Comparison of ENCODE assay signal across 29 cellular contexts in the genomic region with DNA sequence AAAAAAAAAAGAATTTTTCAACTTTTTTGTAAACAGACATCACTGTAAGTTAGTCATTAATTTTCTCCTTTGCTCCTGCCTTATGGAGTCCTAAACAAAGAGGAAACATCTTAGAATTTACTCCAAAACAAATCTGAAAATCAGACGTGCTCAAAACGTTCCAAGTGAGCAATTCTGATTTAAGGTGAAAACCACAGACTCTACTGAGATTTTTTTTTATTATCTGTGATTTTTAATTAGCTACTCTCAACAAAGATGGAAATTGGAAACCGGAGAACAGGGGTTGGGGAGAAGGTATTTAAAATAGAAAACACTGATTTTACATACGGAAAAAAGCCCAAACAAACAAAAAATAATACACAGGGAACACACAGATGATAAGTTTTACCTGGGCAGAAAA. TPM values are rescaled to one million over a fixed set of nuclear protein-coding genes. Genes with fewer than 3 reads are reported as not detected.
"Had no signal": no experiment of that assay in that cellular context is flagged by ENCODE, and none has a peak within 500 bp of the region (broad histone marks: within the 10 kb centered on the region; RNA-seq: fewer than 3 reads in every experiment).

No MANE protein-coding gene starts in this region.

- FAIRE-seq: colon, endometrium, endothelial cell of umbilical vein, frontal cortex had no signal

- H3K27ac ChIP-seq: colonic mucosa, coronary artery, dorsolateral prefrontal cortex, epithelial cell of prostate, esophagus muscularis mucosa, esophagus squamous epithelium, foreskin keratinocyte, gastrocnemius medialis, gastroesophageal sphincter, heart left ventricle, heart right ventricle had no signal

- H3K27me3 Mint-ChIP-seq: dendritic cell treated with granulocyte-macrophage colony-stimulating factor and Interleukin-4, amounts not matched to agents 40 ng/mL and 50 ng/mL, for 4 days; effector memory CD8-positive, alpha-beta T cell had no signal

- H3K4me1 Mint-ChIP-seq: endodermal cell had no signal

- H3K27me3 ChIP-seq: colonic mucosa, dorsolateral prefrontal cortex, esophagus muscularis mucosa, esophagus squamous epithelium, foreskin keratinocyte, gastrocnemius medialis, gastroesophageal sphincter, heart left ventricle, heart right ventricle had no signal

- H3K4me1 ChIP-seq: colonic mucosa, esophagus muscularis mucosa, esophagus squamous epithelium, foreskin keratinocyte, gastrocnemius medialis, heart left ventricle, heart right ventricle had no signal

- DNase-seq: colonic mucosa; cortex of kidney; dermis blood vessel endothelial cell; dorsolateral prefrontal cortex; effector CD4-positive, alpha-beta T cell; effector CD8-positive, alpha-beta T cell; effector memory CD4-positive, alpha-beta T cell; effector memory CD8-positive, alpha-beta T cell; endodermal cell; erythroblast; esophagus squamous epithelium; foreskin fibroblast; foreskin keratinocyte; foreskin melanocyte; gastrocnemius medialis; glutamatergic neuron; head of caudate nucleus; heart left ventricle; heart right ventricle had no signal

- H3K9me3 ChIP-seq: colonic mucosa, esophagus muscularis mucosa, esophagus squamous epithelium, gastrocnemius medialis, gastroesophageal sphincter, heart left ventricle, heart right ventricle had no signal

- H3K4me3 Mint-ChIP-seq: dendritic cell treated with granulocyte-macrophage colony-stimulating factor and Interleukin-4, amounts not matched to agents 40 ng/mL and 50 ng/mL, for 4 days; effector memory CD8-positive, alpha-beta T cell; endodermal cell had no signal

- H3K4me3 ChIP-seq: colonic mucosa, coronary artery, dorsolateral prefrontal cortex, esophagus muscularis mucosa, esophagus squamous epithelium, gastrocnemius medialis, gastroesophageal sphincter, heart left ventricle, heart right ventricle had no signal

- H3K27ac Mint-ChIP-seq: dendritic cell treated with granulocyte-macrophage colony-stimulating factor and Interleukin-4, amounts not matched to agents 40 ng/mL and 50 ng/mL, for 4 days; endodermal cell had no signal

- H3K9me3 Mint-ChIP-seq: dendritic cell treated with granulocyte-macrophage colony-stimulating factor and Interleukin-4, amounts not matched to agents 40 ng/mL and 50 ng/mL, for 4 days; effector memory CD8-positive, alpha-beta T cell; endodermal cell had no signal

- ATAC-seq: effector memory CD8-positive, alpha-beta T cell; esophagus mucosa; foreskin keratinocyte; gastrocnemius medialis; gastroesophageal sphincter; heart left ventricle; heart right ventricle had no signal

RNA-seq across cellular contexts. Expression of gene CTSS, which starts 50.3 kb away (rescaled TPM):
- total RNA-seq: endodermal cell had no signal
